ENCODE assay signal across 8 cellular contexts in the genomic region with DNA sequence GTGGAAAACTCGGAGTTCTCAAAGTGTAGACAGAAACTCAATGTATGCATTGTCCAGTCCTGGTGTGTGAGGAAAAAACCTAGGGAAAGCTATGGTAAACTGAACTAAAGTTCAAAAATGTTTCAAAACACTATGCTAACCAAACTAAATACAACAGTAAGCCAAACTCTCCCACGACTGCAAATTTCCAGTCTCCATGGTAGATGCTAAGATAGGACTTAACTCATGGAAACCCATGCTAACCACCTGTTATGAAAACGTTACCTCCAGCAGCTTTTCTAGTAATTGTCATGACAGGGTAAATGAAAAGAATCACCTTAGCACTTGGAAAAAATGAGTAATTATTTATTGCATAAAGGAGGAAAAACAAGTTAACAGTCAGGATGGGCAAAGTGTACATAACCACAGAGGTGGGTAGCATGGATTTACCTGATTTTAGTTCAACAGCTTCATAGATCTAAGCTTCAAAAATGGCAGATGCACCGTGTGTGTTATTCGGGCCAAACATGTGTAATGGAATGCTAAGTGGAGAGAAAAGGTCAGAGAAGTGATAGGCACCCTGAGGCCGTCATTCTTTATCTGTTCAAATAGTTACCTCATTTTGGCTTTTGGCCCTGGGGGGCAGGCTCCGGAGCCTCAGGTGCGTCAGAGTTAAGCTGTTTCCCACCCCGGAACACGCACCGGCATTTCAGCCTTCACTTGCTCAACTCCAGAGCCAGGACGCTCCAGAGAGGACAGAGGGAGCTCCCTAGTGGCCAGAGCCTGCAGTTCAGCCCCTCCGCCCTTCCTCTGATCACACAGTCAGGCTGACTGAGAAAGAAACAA.
DNase-seq lines count a peak whose midpoint lies in the region; ATAC-seq and TF ChIP-seq lines count a peak whose summit lies in the region.

No MANE protein-coding gene starts in this region.

- no peak overlapping the region for H3K4me3 ChIP-seq in AG04449 (ENCODE audit: low read depth, low read length)

- TF ChIP-seq CTCF in AG04449 (IDR thresholded peaks at IDR 0.05; ENCODE audit: insufficient read depth, low read length, missing control alignments), result peak; percentile 96

- CTCF ChIA-PET in AG04449 (lab: Yijun Ruan, JAX), result interaction anchor here (0.6 to 5.0 kb wide), 64 partner anchors 8 to 720 kb away, joined by 3 to 126 read pairs (median 4); a partner anchor contains a TSS

- ATAC-seq in GM18861 (IDR thresholded peaks at IDR 0.05; ENCODE audit: unreplicated experiment), result peak; percentile 99
- ATAC-seq in HG03095 (IDR thresholded peaks at IDR 0.05; ENCODE audit: unreplicated experiment), result peak; percentile 100

- no peak overlapping the region for H3K27ac ChIP-seq in caudate nucleus (ENCODE audit: low read depth, low read length)

- POLR2A ChIA-PET in AG04449 (lab: Yijun Ruan, JAX), result interaction anchor here (0.6 kb wide), 1 partner anchor 520 kb away, joined by 3 read pairs; no protein-coding TSS in a partner anchor

- DNase-seq in AG04449 (ENCODE audit: low read depth, low spot score) (peak; percentile 21), NCI-H2227 treated with DMSO at 0.1 percent for 48 hours (lab: John Stamatoyannopoulos, UW) (peak; percentile 87), caudate nucleus (lab: John Stamatoyannopoulos, UW) (peak in 57 of 61 donors; percentile 6 to 72 (median 38)), kidney tubule cell (ENCODE audit: low spot score) (peak; percentile 88)
- peak; percentile 43 to 64 (median 57) for DNase-seq in activated CD4-positive, CD25-positive, alpha-beta regulatory T cell (lab: John Stamatoyannopoulos, UW)
- DNase-seq in stimulated activated CD4-positive, alpha-beta T cell treated with anti-CD3 and anti-CD28 coated beads, Interleukin-1b, Interleukin-23, amount 100 ng/mL, for 24 hours (ENCODE audit: low read depth in 4 of 4, low spot score in 1 of 4), result peak; percentile 47 to 81 (median 70)

Comparison
In these comparisons a context has a peak if more than half of its experiments do, and no peak if none do; other contexts are left out.
1. DNase-seq: peak in every context shown above with its lines; median percentile 88 in kidney tubule cell; 87 in NCI-H2227 treated with DMSO at 0.1 percent for 48 hours; 70 in stimulated activated CD4-positive, alpha-beta T cell treated with anti-CD3 and anti-CD28 coated beads, Interleukin-1b, Interleukin-23, amount 100 ng/mL, for 24 hours; 57 in activated CD4-positive, CD25-positive, alpha-beta regulatory T cell; 38 in caudate nucleus; 21 in AG04449.